1 cellular context compared by ENCODE assay signal in the genomic region with DNA sequence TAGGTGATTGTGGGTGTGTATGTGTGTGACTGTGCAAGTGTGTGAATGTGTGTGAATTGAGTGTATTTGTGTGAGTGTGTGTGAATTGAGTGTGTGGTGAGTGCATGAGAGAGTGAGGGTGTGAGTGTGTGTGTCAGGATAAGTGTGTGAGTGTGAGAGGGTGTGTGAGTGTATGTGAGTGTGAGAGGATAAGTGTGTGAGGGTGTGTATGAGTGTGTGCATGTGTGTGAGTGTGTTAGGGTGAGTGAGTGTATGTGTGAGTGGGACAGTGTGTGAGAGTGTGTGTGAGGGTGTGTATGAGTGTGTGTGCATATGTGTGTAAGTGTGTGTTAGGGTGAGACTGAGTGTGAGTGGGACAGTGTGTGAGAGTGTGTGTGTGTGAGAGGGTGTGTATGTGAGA.
A peak's percentile ranks its signal among the peaks of the same experiment; 100 is the strongest.
TF ChIP-seq lines count a peak whose summit lies in the region.

No MANE protein-coding gene starts in this region.

TF ChIP-seq in K562, 482 proteins besides CTCF, POLR2A, EP300 and RAD21 (continued from another document):
- TF ChIP-seq, protein P1, sequence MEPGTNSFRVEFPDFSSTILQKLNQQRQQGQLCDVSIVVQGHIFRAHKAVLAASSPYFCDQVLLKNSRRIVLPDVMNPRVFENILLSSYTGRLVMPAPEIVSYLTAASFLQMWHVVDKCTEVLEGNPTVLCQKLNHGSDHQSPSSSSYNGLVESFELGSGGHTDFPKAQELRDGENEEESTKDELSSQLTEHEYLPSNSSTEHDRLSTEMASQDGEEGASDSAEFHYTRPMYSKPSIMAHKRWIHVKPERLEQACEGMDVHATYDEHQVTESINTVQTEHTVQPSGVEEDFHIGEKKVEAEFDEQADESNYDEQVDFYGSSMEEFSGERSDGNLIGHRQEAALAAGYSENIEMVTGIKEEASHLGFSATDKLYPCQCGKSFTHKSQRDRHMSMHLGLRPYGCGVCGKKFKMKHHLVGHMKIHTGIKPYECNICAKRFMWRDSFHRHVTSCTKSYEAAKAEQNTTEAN (CRISPR knock-in tag; IDR thresholded peaks at IDR 0.05) = peak; percentile 99
- TF ChIP-seq STAT5A (IDR thresholded peaks at IDR 0.05; ENCODE audit: borderline replicate concordance, low read length) = no peak
- TF ChIP-seq EHMT2 (IDR thresholded peaks at IDR 0.05) = no peak
- no peak for TF ChIP-seq PTTG1 (tag; IDR thresholded peaks at IDR 0.05; ENCODE audit: low read depth)
- TF ChIP-seq POLR2AphosphoS2 (IDR thresholded peaks at IDR 0.05; ENCODE audit: low read length) = no peak
- TF ChIP-seq MECOM (CRISPR knock-in tag; IDR thresholded peaks at IDR 0.05) = no peak
- no peak for TF ChIP-seq ZNF24 (IDR thresholded peaks at IDR 0.05)
- TF ChIP-seq, protein P2, sequence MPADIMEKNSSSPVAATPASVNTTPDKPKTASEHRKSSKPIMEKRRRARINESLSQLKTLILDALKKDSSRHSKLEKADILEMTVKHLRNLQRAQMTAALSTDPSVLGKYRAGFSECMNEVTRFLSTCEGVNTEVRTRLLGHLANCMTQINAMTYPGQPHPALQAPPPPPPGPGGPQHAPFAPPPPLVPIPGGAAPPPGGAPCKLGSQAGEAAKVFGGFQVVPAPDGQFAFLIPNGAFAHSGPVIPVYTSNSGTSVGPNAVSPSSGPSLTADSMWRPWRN (IDR thresholded peaks at IDR 0.05; ENCODE audit: low read depth) = no peak
- TF ChIP-seq HNRNPK (IDR thresholded peaks at IDR 0.05; ENCODE audit: low read depth, low read length, poor library complexity, severe bottlenecking) = no peak
- TF ChIP-seq, protein P3, sequence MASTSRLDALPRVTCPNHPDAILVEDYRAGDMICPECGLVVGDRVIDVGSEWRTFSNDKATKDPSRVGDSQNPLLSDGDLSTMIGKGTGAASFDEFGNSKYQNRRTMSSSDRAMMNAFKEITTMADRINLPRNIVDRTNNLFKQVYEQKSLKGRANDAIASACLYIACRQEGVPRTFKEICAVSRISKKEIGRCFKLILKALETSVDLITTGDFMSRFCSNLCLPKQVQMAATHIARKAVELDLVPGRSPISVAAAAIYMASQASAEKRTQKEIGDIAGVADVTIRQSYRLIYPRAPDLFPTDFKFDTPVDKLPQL (IDR thresholded peaks at IDR 0.05; ENCODE audit: extremely low read depth, insufficient read length) = no peak
- TF ChIP-seq NFE2L1 (tag; IDR thresholded peaks at IDR 0.05; ENCODE audit: borderline replicate concordance, low read depth) = no peak
- no peak for TF ChIP-seq SMC3 (conservative IDR thresholded peaks at IDR 0.05; ENCODE audit: insufficient read depth, low read depth, low read length)
- TF ChIP-seq JUN (IDR thresholded peaks at IDR 0.05; ENCODE audit: borderline replicate concordance, low read depth, low read length) = no peak
- TF ChIP-seq JUN (CRISPR knock-in tag; IDR thresholded peaks at IDR 0.05; ENCODE audit: borderline replicate concordance) = no peak
- no peak for TF ChIP-seq NCOA4 (IDR thresholded peaks at IDR 0.05; ENCODE audit: partially characterized antibody)
